21 cellular contexts compared by ENCODE assay signal in genomic region chr18:24429188-24429587, GRCh38. TPM values are rescaled to one million over a fixed set of nuclear protein-coding genes. Genes with fewer than 3 reads are reported as not detected.
DNase-seq lines count a peak whose midpoint lies in the region; ATAC-seq, FAIRE-seq and TF ChIP-seq lines count a peak whose summit lies in the region.
"Had no signal": no experiment of that assay in that cellular context is flagged by ENCODE, and none has a peak within 500 bp of the region (broad histone marks: within the 10 kb centered on the region; RNA-seq: fewer than 3 reads in every experiment).

No MANE protein-coding gene starts in this region.

- DNase-seq in D721Med (ENCODE audit: insufficient read length, low spot score) (no peak), WTC11 (ENCODE audit: low spot score) (no peak), nephron progenitor cell (no peak), NAMALWA (ENCODE audit: low spot score) (no peak), NCI-H526 (lab: John Stamatoyannopoulos, UW) (no peak)
- DNase-seq: Caco-2; CD4-positive, CD25-positive, alpha-beta regulatory T cell; CD8-positive, alpha-beta T cell; DMS 273 treated with DMSO at 0.1 percent for 48 hours; DMS79; GF-D8; GM23248; HCEC 1CT had no signal

- H3K4me1 Mint-ChIP-seq in WTC11, result peaks cover 21% of the 10 kb centered on the region
- H3K4me1 Mint-ChIP-seq in nephron progenitor cell, result peaks cover 36% of the 10 kb centered on the region

- FAIRE-seq in D721Med (lab: Jason Lieb, UNC), result peak; percentile 38
- FAIRE-seq: GM12891, GM18507, GM19239 had no signal

- H3K27ac Mint-ChIP-seq in WTC11 (peak overlapping the region; percentile 20; the same call in 1 of the 2 replicates), nephron progenitor cell (peak overlapping the region; percentile 9)
- H3K27ac Mint-ChIP-seq: B cell; CD4-positive, CD25-positive, alpha-beta regulatory T cell; CD8-positive, alpha-beta T cell had no signal

- H3K9me3 Mint-ChIP-seq in WTC11, result no peaks in the 10 kb centered on the region
- no peaks in the 10 kb centered on the region for H3K9me3 Mint-ChIP-seq in nephron progenitor cell

- POLR2A ChIA-PET in WTC11 (lab: Charles Lee), result no interaction called here

- TF ChIP-seq CTCF in D721Med (IDR thresholded peaks at IDR 0.05; ENCODE audit: insufficient read depth, missing control alignments) (no peak), WTC11 (IDR thresholded peaks at IDR 0.05) (no peak), nephron progenitor cell (IDR thresholded peaks at IDR 0.05) (no peak)

- H3K4me3 Mint-ChIP-seq in WTC11 (no peak overlapping the region), nephron progenitor cell (peak overlapping the region; percentile 24)
- H3K4me3 Mint-ChIP-seq: B cell; CD8-positive, alpha-beta T cell had no signal

- CTCF ChIA-PET in WTC11 (lab: Charles Lee), result interaction anchor here (1.0 to 1.4 kb wide), 11 partner anchors 10 to 80 kb away, joined by 3 to 13 read pairs (median 4); partner anchors contain the start of gene OSBPL1A

- ATAC-seq in WTC11 (no peak), HG03159 (IDR thresholded peaks at IDR 0.05; ENCODE audit: unreplicated experiment) (no peak)
- ATAC-seq: CD8-positive, alpha-beta T cell had no signal

- H3K27me3 Mint-ChIP-seq in WTC11 (ENCODE audit: low read depth), result peaks cover 3% of the 10 kb centered on the region; the same call in 1 of the 2 replicates
- peaks cover 6% of the 10 kb centered on the region for H3K27me3 Mint-ChIP-seq in nephron progenitor cell (ENCODE audit: low read depth, poor library complexity)

- peaks cover 16% of the 10 kb centered on the region for H3K36me3 Mint-ChIP-seq in WTC11
- peaks cover 38% of the 10 kb centered on the region for H3K36me3 Mint-ChIP-seq in nephron progenitor cell (ENCODE audit: low read depth)

TF ChIP-seq in WTC11, 78 proteins besides CTCF, POLR2A, EP300 and RAD21 (continues in another document):
- TF ChIP-seq GABPB1 (CRISPR knock-in tag; IDR thresholded peaks at IDR 0.05) (no peak), ZNF219 (CRISPR knock-in tag; IDR thresholded peaks at IDR 0.05; ENCODE audit: borderline replicate concordance) (no peak), PREB (CRISPR knock-in tag; IDR thresholded peaks at IDR 0.05; ENCODE audit: borderline replicate concordance) (no peak), JAZF1 (CRISPR knock-in tag; IDR thresholded peaks at IDR 0.05) (no peak), JUN (CRISPR knock-in tag; IDR thresholded peaks at IDR 0.05) (no peak), ZNF532 (CRISPR knock-in tag; IDR thresholded peaks at IDR 0.05; ENCODE audit: borderline replicate concordance) (no peak), FOXK1 (CRISPR knock-in tag; IDR thresholded peaks at IDR 0.05) (no peak), NR2C2 (CRISPR knock-in tag; IDR thresholded peaks at IDR 0.05) (no peak), USF2 (CRISPR knock-in tag; IDR thresholded peaks at IDR 0.05) (no peak), ARID4B (CRISPR knock-in tag; IDR thresholded peaks at IDR 0.05; ENCODE audit: borderline replicate concordance) (no peak), ZNF671 (CRISPR knock-in tag; IDR thresholded peaks at IDR 0.05) (no peak), MYBL2 (CRISPR knock-in tag; IDR thresholded peaks at IDR 0.05) (no peak), HMGXB4 (CRISPR knock-in tag; IDR thresholded peaks at IDR 0.05) (no peak)

RNA-seq across cellular contexts. Expression of gene IMPACT, which starts 2.7 kb away (rescaled TPM):
- 48.0 to 48.8 TPM (median 48.3 TPM) in 3 replicates for total RNA-seq in WTC11 (2021)

RNA-seq across cellular contexts. Expression of gene HRH4, which starts 31.2 kb away (rescaled TPM):
- not detected in 3 replicates for total RNA-seq in WTC11 (2021)
- total RNA-seq: Caco-2; CD8-positive, alpha-beta T cell; G401; GM23248; H1; H7 had no signal

RNA-seq across cellular contexts. Expression of gene OSBPL1A, which starts 31.6 kb away (rescaled TPM):
- total RNA-seq in WTC11 (2021), result 53.1 to 55.1 TPM (median 54.4 TPM) in 3 replicates
